In the genomic region with DNA sequence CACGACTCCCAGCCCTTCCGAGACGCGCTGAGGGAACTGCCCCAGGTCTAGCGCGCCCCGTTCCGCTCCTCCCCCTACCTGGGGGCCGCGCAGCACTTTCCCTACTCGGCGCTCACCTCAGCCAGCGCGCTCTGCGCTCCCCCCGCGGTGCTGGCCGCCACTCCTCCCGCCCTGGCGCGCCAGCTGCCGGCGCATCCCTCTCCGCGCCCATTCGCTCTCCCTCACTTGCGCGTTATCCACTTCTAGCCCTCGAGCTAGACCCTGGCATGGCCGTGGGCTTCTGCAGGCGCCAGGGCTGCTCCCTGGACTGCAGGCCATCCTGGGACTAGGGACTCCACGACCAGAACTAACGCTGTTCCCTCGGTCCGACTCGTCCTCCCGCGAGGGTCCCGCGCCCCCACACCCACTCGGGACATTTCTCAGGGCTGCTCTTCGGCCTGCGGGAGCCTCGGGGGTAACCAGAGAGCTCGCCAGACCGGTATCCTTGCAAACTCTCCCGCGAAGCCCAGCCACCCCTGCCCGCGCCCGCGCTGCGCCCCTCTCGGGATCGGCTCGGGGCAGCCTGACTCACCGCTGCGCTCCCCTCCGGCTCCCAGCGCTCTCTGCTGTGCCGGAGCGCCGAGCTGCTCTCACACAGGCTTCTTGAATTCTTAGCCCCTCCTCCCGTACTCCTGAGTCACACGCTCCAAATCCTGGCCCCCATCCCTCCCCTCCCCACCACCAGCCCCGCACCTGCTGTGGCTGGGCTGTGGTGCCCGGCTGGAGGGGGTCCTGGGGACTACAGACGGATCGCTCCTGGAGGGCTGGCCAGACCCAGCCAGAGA, we compare ENCODE assay signal across 8 cellular contexts. TPM values are rescaled to one million over a fixed set of nuclear protein-coding genes. Genes with fewer than 3 reads are reported as not detected.
DNase-seq lines count a peak whose midpoint lies in the region; ATAC-seq and TF ChIP-seq lines count a peak whose summit lies in the region.

TSS of gene NGF (minus strand) at position 617 of the 824 bp plus-strand sequence. CDS start 51,454 bp downstream, outside the sequence.

- H3K9me3 ChIP-seq in GM23248 (ENCODE audit: low read depth) (no peaks in the 10 kb centered on the region), RWPE2 (ENCODE audit: severe bottlenecking) (no peaks in the 10 kb centered on the region), cardiac muscle cell (ENCODE audit: low read depth) (no peaks in the 10 kb centered on the region)

- TF ChIP-seq CTCF in RWPE2 (IDR thresholded peaks at IDR 0.05; ENCODE audit: poor library complexity, severe bottlenecking) (no peak), cardiac muscle cell (IDR thresholded peaks at IDR 0.05; ENCODE audit: low read depth, low read length) (no peak), retinal pigment epithelial cell (conservative IDR thresholded peaks at IDR 0.05; ENCODE audit: low read depth, low read length) (no peak)

- H3K36me3 ChIP-seq in GM23248 (ENCODE audit: low read depth) (no peaks in the 10 kb centered on the region), RWPE2 (ENCODE audit: low read depth) (no peaks in the 10 kb centered on the region), cardiac muscle cell (no peaks in the 10 kb centered on the region)

- H3K27ac ChIP-seq in GM23248 = peak within 1 kb of the TSS; percentile 71
- H3K27ac ChIP-seq in RWPE2 (ENCODE audit: poor library complexity, severe bottlenecking) = no peak within 1 kb of the TSS
- H3K27ac ChIP-seq in cardiac muscle cell = no peak within 1 kb of the TSS

- 1 to 4% methylated on average over 39 to 69 of the region's 69 CpGs for WGBS in GM23248 (ENCODE audit: low coverage in 1 of 2, low lambda C conversion rate in 2 of 2, missing lambda C conversion rate in 2 of 2), 2 experiments

- H3K4me2 ChIP-seq in GM23248 (ENCODE audit: unreplicated experiment) = peak within 1 kb of the TSS; percentile 97

- peak; percentile 94 for DNase-seq in GM23248
- no peak for DNase-seq in RWPE2 (ENCODE audit: low spot score)
- peak; percentile 61 to 63 for DNase-seq in cardiac muscle cell (ENCODE audit: low read depth in 1 of 2, low spot score in 1 of 2)
- DNase-seq in retinal pigment epithelial cell (ENCODE audit: low read depth) = no peak
- DNase-seq in stimulated activated CD4-positive, alpha-beta T cell treated with anti-CD3 and anti-CD28 coated beads, Interleukin-4, amount 100 ng/mL, for 4 hours = no peak
- DNase-seq in NAMALWA (ENCODE audit: low spot score) = no peak
- no peak for DNase-seq in MV-4-11 (lab: John Stamatoyannopoulos, UW)

- H2AFZ ChIP-seq in GM23248 = peak within 1 kb of the TSS; percentile 65

- peaks cover 40% of the 10 kb centered on the region for H3K4me1 ChIP-seq in GM23248 (ENCODE audit: insufficient read depth)
- H3K4me1 ChIP-seq in RWPE2 (ENCODE audit: insufficient read depth, poor library complexity, severe bottlenecking) = peaks cover 15% of the 10 kb centered on the region
- H3K4me1 ChIP-seq in cardiac muscle cell (ENCODE audit: low read depth) = peaks cover 16% of the 10 kb centered on the region

- peaks cover 55% of the 10 kb centered on the region for H3K79me2 ChIP-seq in GM23248 (ENCODE audit: insufficient read depth)

- H4K20me1 ChIP-seq in GM23248 (ENCODE audit: insufficient read depth) = no peaks in the 10 kb centered on the region

- in situ Hi-C loops in GM23248 (cut with MboI) = no loop called here

- no peaks in the 10 kb centered on the region for H3K27me3 ChIP-seq in GM23248 (replicated peaks; ENCODE audit: insufficient read depth)
- no peaks in the 10 kb centered on the region for H3K27me3 ChIP-seq in RWPE2 (ENCODE audit: insufficient read depth, poor library complexity, severe bottlenecking)
- H3K27me3 ChIP-seq in cardiac muscle cell = peaks cover 33% of the 10 kb centered on the region

- peaks cover 33% of the 10 kb centered on the region for H3F3A ChIP-seq in GM23248 (ENCODE audit: insufficient read depth)

- ATAC-seq in RWPE2 (ENCODE audit: low read depth) (peak; percentile 83), HG03571 (IDR thresholded peaks at IDR 0.05; ENCODE audit: unreplicated experiment) (no peak)

- H3K9me2 ChIP-seq in GM23248 (ENCODE audit: insufficient read depth) = no peaks in the 10 kb centered on the region

- peak within 1 kb of the TSS; percentile 95 for H3K9ac ChIP-seq in GM23248

- H3K4me3 ChIP-seq in GM23248 (peak within 1 kb of the TSS; percentile 92), RWPE2 (ENCODE audit: severe bottlenecking) (peak within 1 kb of the TSS; percentile 37), cardiac muscle cell (peak within 1 kb of the TSS; percentile 34), retinal pigment epithelial cell (ENCODE audit: low read length) (peak within 1 kb of the TSS; percentile 74)

RNA-seq across cellular contexts. Expression of gene NGF, which starts in this region (rescaled TPM):
- 27.1 and 28.1 TPM in 2 replicates for total RNA-seq in GM23248 (2014; rRNA removed; shearing (Covaris generic))
- polyA plus RNA-seq in GM23248 (2016; fragmentation: Nextera tagmentation; extraction: Ambion mirVana) (52.9 and 55.0 TPM in 2 replicates), cardiac muscle cell (1.00 TPM in 1 of 2 replicates, not detected in the other)
- total RNA-seq in cardiac muscle cell = 0.14 and 0.48 TPM in 2 replicates

Comparison
In these comparisons a context has a peak if more than half of its experiments do, and no peak if none do; other contexts are left out.
1. RNA of gene NGF (total RNA-seq): 27.1 to 28.1 TPM in GM23248; 0.14 to 0.48 TPM in cardiac muscle cell; every median in the first group is over 10 times any median in the second.
2. RNA of gene NGF (polyA plus RNA-seq): 52.9 to 55.0 TPM in GM23248; 1.00 TPM in cardiac muscle cell; every median in the first group is over 10 times any median in the second.
3. Peak in DNase-seq and H3K4me3 ChIP-seq in cardiac muscle cell; RNA of the gene not detected or under 1 TPM.
4. H3K4me3 ChIP-seq: peak in every context shown above with its lines; median percentile 92 in GM23248; 74 in retinal pigment epithelial cell; 37 in RWPE2; 34 in cardiac muscle cell.